Comparison of ENCODE assay signal across 19 cellular contexts in genomic region chr4:153019906-153020305, GRCh38.
DNase-seq lines count a peak whose midpoint lies in the region; TF ChIP-seq lines count a peak whose summit lies in the region.
"Had no signal": no experiment of that assay in that cellular context is flagged by ENCODE, and none has a peak within 500 bp of the region (broad histone marks: within the 10 kb centered on the region; RNA-seq: fewer than 3 reads in every experiment).

No MANE protein-coding gene starts in this region.

- H3K4me1 ChIP-seq in neural progenitor cell = peaks cover 21% of the 10 kb centered on the region
- H3K4me1 ChIP-seq: BE2C, Caco-2 had no signal

- H3K9me3 ChIP-seq in neural progenitor cell (ENCODE audit: low read depth) = no peaks in the 10 kb centered on the region
- H3K9me3 ChIP-seq: BE2C, Caco-2 had no signal

- POLR2A ChIA-PET in RWPE1 (lab: Yijun Ruan, JAX; ENCODE audit: low non-redundant PET) = no interaction called here

- peak overlapping the region; percentile 11 for H3K27ac Mint-ChIP-seq in neural progenitor cell
- no peak overlapping the region for H3K27ac Mint-ChIP-seq in activated T-helper 1 cell treated with anti-CD3 and anti-CD28 coated beads, Interleukin-12 subunit alpha, Interleukin-12 subunit beta, Interleukin-2, Interleukin-4 antibody, amounts not matched to agents 30 ng/mL and 10 ng/mL and 1 ng/mL, durations not matched to agents 14 hours and 24 hours and 36 hours
- H3K27ac Mint-ChIP-seq: CD4-positive, CD25-positive, alpha-beta regulatory T cell; CD8-positive, alpha-beta memory T cell; HFFc6 had no signal

- H3K4me1 Mint-ChIP-seq in neural progenitor cell = peaks cover 13% of the 10 kb centered on the region
- peaks cover 5% of the 10 kb centered on the region for H3K4me1 Mint-ChIP-seq in activated T-helper 1 cell treated with anti-CD3 and anti-CD28 coated beads, Interleukin-12 subunit alpha, Interleukin-12 subunit beta, Interleukin-2, Interleukin-4 antibody, amounts not matched to agents 30 ng/mL and 10 ng/mL and 1 ng/mL, durations not matched to agents 14 hours and 24 hours and 36 hours (ENCODE audit: low read depth)
- H3K4me1 Mint-ChIP-seq: CD4-positive, CD25-positive, alpha-beta regulatory T cell; CD8-positive, alpha-beta memory T cell had no signal

- CTCF ChIA-PET in RWPE1 (lab: Yijun Ruan, JAX) = no interaction called here

- no peaks in the 10 kb centered on the region for H3K79me2 ChIP-seq in neural progenitor cell (ENCODE audit: low read depth)

- peak; percentile 90 for DNase-seq in NCI-H69 (lab: John Stamatoyannopoulos, UW)
- DNase-seq in cerebellar cortex (ENCODE audit: low spot score) = peak; percentile 75
- no peak for DNase-seq in neural progenitor cell (ENCODE audit: low spot score)
- no peak for DNase-seq in activated T-helper 1 cell treated with anti-CD3 and anti-CD28 coated beads, Interleukin-12 subunit alpha, Interleukin-12 subunit beta, Interleukin-2, Interleukin-4 antibody, amounts not matched to agents 30 ng/mL and 10 ng/mL and 1 ng/mL, durations not matched to agents 14 hours and 24 hours and 36 hours (ENCODE audit: low spot score)
- no peak for DNase-seq in RWPE1 (ENCODE audit: low spot score)
- no peak for DNase-seq in NCI-H2081 treated with DMSO at 0.1 percent for 48 hours (lab: John Stamatoyannopoulos, UW)
- DNase-seq in activated CD8-positive, alpha-beta memory T cell treated with anti-CD3 and anti-CD28 coated beads, Interleukin-2, amount 50 U/mL, for 48 hours = no peak
- DNase-seq: ACHN; BE2C; Caco-2; CD4-positive, CD25-positive, alpha-beta regulatory T cell; CD8-positive, alpha-beta memory T cell; DMS153; DMS79 treated with DMSO at 0.1 percent for 48 hours; GM23248; HFFc6; IMR-90 had no signal

- no peaks in the 10 kb centered on the region for H3K36me3 ChIP-seq in neural progenitor cell
- H3K36me3 ChIP-seq: BE2C had no signal

- H2AFZ ChIP-seq in neural progenitor cell (replicated peaks) = no peak overlapping the region
- H2AFZ ChIP-seq: GM23248 had no signal

- peaks cover 5% of the 10 kb centered on the region for H3K27me3 Mint-ChIP-seq in neural progenitor cell (ENCODE audit: insufficient read depth, low read depth)
- H3K27me3 Mint-ChIP-seq in activated T-helper 1 cell treated with anti-CD3 and anti-CD28 coated beads, Interleukin-12 subunit alpha, Interleukin-12 subunit beta, Interleukin-2, Interleukin-4 antibody, amounts not matched to agents 30 ng/mL and 10 ng/mL and 1 ng/mL, durations not matched to agents 14 hours and 24 hours and 36 hours (ENCODE audit: insufficient read depth) = peaks cover 4% of the 10 kb centered on the region

- H3K9me3 Mint-ChIP-seq in neural progenitor cell = peaks cover 2% of the 10 kb centered on the region
- H3K9me3 Mint-ChIP-seq in activated T-helper 1 cell treated with anti-CD3 and anti-CD28 coated beads, Interleukin-12 subunit alpha, Interleukin-12 subunit beta, Interleukin-2, Interleukin-4 antibody, amounts not matched to agents 30 ng/mL and 10 ng/mL and 1 ng/mL, durations not matched to agents 14 hours and 24 hours and 36 hours = no peaks in the 10 kb centered on the region
- H3K9me3 Mint-ChIP-seq: HFFc6 had no signal

- intact Hi-C loops in activated T-helper 1 cell treated with anti-CD3 and anti-CD28 coated beads, Interleukin-12 subunit alpha, Interleukin-12 subunit beta, Interleukin-2, Interleukin-4 antibody, amounts not matched to agents 30 ng/mL and 10 ng/mL and 1 ng/mL, durations not matched to agents 14 hours and 24 hours and 36 hours (cut with micrococcal nuclease) = no loop called here

- peaks cover 8% of the 10 kb centered on the region for H3F3A ChIP-seq in neural progenitor cell (ENCODE audit: low read depth)

- H3K4me3 ChIP-seq in neural progenitor cell = no peak overlapping the region
- H3K4me3 ChIP-seq: GM12878, GM23248, K562 had no signal

- H3K27ac ChIP-seq in neural progenitor cell = no peak overlapping the region
- no peak overlapping the region for H3K27ac ChIP-seq in RWPE1
- H3K27ac ChIP-seq: GM23248 had no signal

- no peak overlapping the region for H3K4me2 ChIP-seq in neural progenitor cell

- TF ChIP-seq CTCF in neural progenitor cell (IDR thresholded peaks at IDR 0.05) = no peak
- TF ChIP-seq CTCF in RWPE1 (conservative IDR thresholded peaks at IDR 0.05; ENCODE audit: low read depth) = no peak

- no peaks in the 10 kb centered on the region for H3K27me3 ChIP-seq in neural progenitor cell
- H3K27me3 ChIP-seq: BE2C had no signal

- no peaks in the 10 kb centered on the region for H4K20me1 ChIP-seq in neural progenitor cell (ENCODE audit: low read depth)

- no peak overlapping the region for H3K4me3 Mint-ChIP-seq in neural progenitor cell
- no peak overlapping the region for H3K4me3 Mint-ChIP-seq in activated T-helper 1 cell treated with anti-CD3 and anti-CD28 coated beads, Interleukin-12 subunit alpha, Interleukin-12 subunit beta, Interleukin-2, Interleukin-4 antibody, amounts not matched to agents 30 ng/mL and 10 ng/mL and 1 ng/mL, durations not matched to agents 14 hours and 24 hours and 36 hours
- H3K4me3 Mint-ChIP-seq: CD4-positive, CD25-positive, alpha-beta regulatory T cell; CD8-positive, alpha-beta memory T cell; HFFc6 had no signal

- peaks cover 1% of the 10 kb centered on the region for H3K36me3 Mint-ChIP-seq in neural progenitor cell
- H3K36me3 Mint-ChIP-seq in activated T-helper 1 cell treated with anti-CD3 and anti-CD28 coated beads, Interleukin-12 subunit alpha, Interleukin-12 subunit beta, Interleukin-2, Interleukin-4 antibody, amounts not matched to agents 30 ng/mL and 10 ng/mL and 1 ng/mL, durations not matched to agents 14 hours and 24 hours and 36 hours (ENCODE audit: low read depth) = no peaks in the 10 kb centered on the region
- H3K36me3 Mint-ChIP-seq: CD4-positive, CD25-positive, alpha-beta regulatory T cell; CD8-positive, alpha-beta memory T cell had no signal

- H3K9ac ChIP-seq in neural progenitor cell = no peak overlapping the region
- H3K9ac ChIP-seq: GM23248 had no signal

Comparison
In these comparisons a context has a peak if more than half of its experiments do, and no peak if none do; other contexts are left out.
1. DNase-seq: peak in NCI-H69 (single experiment) and cerebellar cortex (single experiment); none in neural progenitor cell (single experiment), activated T-helper 1 cell treated with anti-CD3 and anti-CD28 coated beads, Interleukin-12 subunit alpha, Interleukin-12 subunit beta, Interleukin-2, Interleukin-4 antibody, amounts not matched to agents 30 ng/mL and 10 ng/mL and 1 ng/mL, durations not matched to agents 14 hours and 24 hours and 36 hours (single experiment), RWPE1 (single experiment), NCI-H2081 treated with DMSO at 0.1 percent for 48 hours (single experiment) and activated CD8-positive, alpha-beta memory T cell treated with anti-CD3 and anti-CD28 coated beads, Interleukin-2, amount 50 U/mL, for 48 hours (single experiment).